ENCODE assay signal across 1 cellular context in the genomic region with DNA sequence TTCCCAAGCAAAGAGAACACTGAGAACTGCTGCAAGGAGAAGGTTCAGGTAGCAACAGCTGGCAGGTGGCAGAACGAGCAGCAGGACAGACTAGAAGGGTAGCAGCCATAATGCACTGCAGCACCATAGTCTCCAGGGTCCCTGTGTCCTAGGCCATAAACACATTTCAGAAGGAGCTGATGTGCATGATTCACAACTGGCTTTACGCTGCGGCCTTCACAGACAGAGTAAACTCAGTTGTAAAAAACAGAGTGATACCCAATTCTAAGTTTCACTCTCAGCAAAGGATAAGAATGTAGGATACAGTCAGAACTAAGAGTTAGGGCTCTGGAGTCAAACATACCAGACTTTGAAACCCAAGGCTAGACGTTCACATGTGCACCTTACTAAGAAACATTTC.
TF ChIP-seq lines count a peak whose summit lies in the region.

No MANE protein-coding gene starts in this region.

TF ChIP-seq in GM12878, 131 proteins besides CTCF, POLR2A, EP300 and RAD21 (continued from another document):
- TF ChIP-seq CBX3 (IDR thresholded peaks at IDR 0.05; ENCODE audit: borderline replicate concordance, low read depth): no peak
- no peak for TF ChIP-seq RELA (IDR thresholded peaks at IDR 0.05; ENCODE audit: borderline replicate concordance, partially characterized antibody)
- TF ChIP-seq NKRF (conservative IDR thresholded peaks at IDR 0.05): no peak
- no peak for TF ChIP-seq MEF2A (IDR thresholded peaks at IDR 0.05; ENCODE audit: insufficient read depth, low read depth, low read length)
- TF ChIP-seq NR2C1 (IDR thresholded peaks at IDR 0.05): no peak
- no peak for TF ChIP-seq POLR2AphosphoS5 (IDR thresholded peaks at IDR 0.05; ENCODE audit: low read length)
- no peak for TF ChIP-seq ZBED1 (IDR thresholded peaks at IDR 0.05; ENCODE audit: borderline replicate concordance)
